In the genomic region with DNA sequence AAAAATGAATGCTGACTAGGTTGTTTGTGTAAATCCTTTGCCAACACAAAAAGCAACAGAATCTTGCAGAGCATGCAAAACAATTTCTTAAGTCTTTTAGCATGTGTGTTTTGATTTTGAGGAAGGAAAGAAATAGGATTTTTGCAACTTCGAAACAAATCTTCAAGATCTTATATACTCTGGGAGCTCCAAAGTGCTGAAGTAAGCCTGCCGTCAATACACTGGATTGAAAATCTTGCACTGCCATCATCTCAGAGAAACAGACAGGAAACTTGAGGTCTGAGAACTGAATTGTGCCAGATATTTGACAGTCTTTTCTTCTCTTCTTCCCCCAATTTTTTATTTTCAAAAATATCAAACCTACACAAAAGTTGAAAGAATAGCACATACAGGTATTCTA, we compare ENCODE assay signal across 31 cellular contexts. TPM values are rescaled to one million over a fixed set of nuclear protein-coding genes. Genes with fewer than 3 reads are reported as not detected.
"Had no signal": no experiment of that assay in that cellular context is flagged by ENCODE, and none has a peak within 500 bp of the region (broad histone marks: within the 10 kb centered on the region; RNA-seq: fewer than 3 reads in every experiment).

No MANE protein-coding gene starts in this region.

- H3K4me1 ChIP-seq: pancreas had no signal

- H3K27ac ChIP-seq: hepatocyte, pancreas, stomach, suprapubic skin, transverse colon, WERI-Rb-1 had no signal

- H3K9me3 ChIP-seq: pancreas, sigmoid colon, stomach, suprapubic skin, transverse colon had no signal

- H3K4me3 ChIP-seq: hepatocyte, pancreas, sigmoid colon, smooth muscle cell, stomach, suprapubic skin, transverse colon had no signal

- H3K4me1 Mint-ChIP-seq: activated T-helper 17 cell treated with anti-CD3 and anti-CD28 coated beads, Interleukin-2, amount 50 U/mL, for 72 hours; immature natural killer cell; nephron progenitor cell had no signal

- H3K9me3 Mint-ChIP-seq: activated T-helper 17 cell treated with anti-CD3 and anti-CD28 coated beads, Interleukin-2, amount 50 U/mL, for 72 hours; immature natural killer cell had no signal

- H3K27me3 ChIP-seq: hepatocyte, pancreas, sigmoid colon, suprapubic skin had no signal

- H3K27me3 Mint-ChIP-seq: stimulated activated memory B cell treated with anti-CD40 and anti-IgM and Interleukin-4, amounts not matched to agents 10 μg/mL and 1 μg/mL and 100 μg/mL, for 72 hours had no signal

- H3K36me3 ChIP-seq: pancreas, sigmoid colon, stomach, suprapubic skin, transverse colon, WERI-Rb-1 had no signal

- DNase-seq: activated CD4-positive, alpha-beta T cell treated with anti-CD3 and anti-CD28 coated beads, Interleukin-2, amount 10 ng/mL, durations not matched to agents 7 days and 5 days; activated CD4-positive, CD25-positive, alpha-beta regulatory T cell treated with anti-CD3 and anti-CD28 coated beads, Interleukin-2, amount 50 U/mL, for 72 hours; activated CD8-positive, alpha-beta T cell treated with anti-CD3 and anti-CD28 coated beads, Interleukin-2, amount 10 ng/mL, durations not matched to agents 7 days and 5 days; activated T-cell treated with anti-CD3 and anti-CD28 coated beads, Interleukin-2, amount 50 U/mL, for 1 hour; aorta; effector memory CD4-positive, alpha-beta T cell; foreskin melanocyte; glutamatergic neuron; immature natural killer cell; mammary epithelial cell; nephron progenitor cell; pancreas; sigmoid colon; stimulated activated CD4-positive, alpha-beta T cell treated with anti-CD3 and anti-CD28 coated beads, Interleukin-15, amount 100 ng/mL, for 24 hours; stomach; transverse colon; WERI-Rb-1 had no signal

- H3K27ac Mint-ChIP-seq: activated CD4-positive, alpha-beta T cell treated with anti-CD3 and anti-CD28 coated beads, Interleukin-2, amount 10 ng/mL, durations not matched to agents 7 days and 5 days; activated CD8-positive, alpha-beta T cell treated with anti-CD3 and anti-CD28 coated beads, Interleukin-2, amount 10 ng/mL, durations not matched to agents 7 days and 5 days; activated naive CD4-positive, alpha-beta T cell treated with anti-CD3 and anti-CD28 coated beads, Interleukin-2, amount 50 U/mL, for 72 hours; activated T-helper 17 cell treated with anti-CD3 and anti-CD28 coated beads, Interleukin-2, amount 50 U/mL, for 72 hours; immature natural killer cell; nephron progenitor cell; stimulated activated memory B cell treated with anti-CD40 and anti-IgM and Interleukin-4, amounts not matched to agents 10 μg/mL and 1 μg/mL and 100 μg/mL, for 72 hours had no signal

- ATAC-seq: activated CD8-positive, alpha-beta T cell treated with anti-CD3 and anti-CD28 coated beads, Interleukin-2, amount 10 ng/mL, durations not matched to agents 7 days and 5 days; activated naive CD4-positive, alpha-beta T cell treated with anti-CD3 and anti-CD28 coated beads, Interleukin-2, amount 50 U/mL, for 72 hours; activated T-helper 17 cell treated with anti-CD3 and anti-CD28 coated beads, Interleukin-2, amount 50 U/mL, for 72 hours; esophagus mucosa; left lobe of liver; stimulated activated memory B cell treated with anti-CD40 and anti-IgM and Interleukin-4, amounts not matched to agents 10 μg/mL and 1 μg/mL and 100 μg/mL, for 72 hours had no signal

- H3K4me3 Mint-ChIP-seq: activated CD4-positive, alpha-beta T cell treated with anti-CD3 and anti-CD28 coated beads, Interleukin-2, amount 10 ng/mL, durations not matched to agents 7 days and 5 days; activated CD8-positive, alpha-beta T cell treated with anti-CD3 and anti-CD28 coated beads, Interleukin-2, amount 10 ng/mL, durations not matched to agents 7 days and 5 days; activated T-helper 17 cell treated with anti-CD3 and anti-CD28 coated beads, Interleukin-2, amount 50 U/mL, for 72 hours; brain; immature natural killer cell; nephron progenitor cell; stimulated activated memory B cell treated with anti-CD40 and anti-IgM and Interleukin-4, amounts not matched to agents 10 μg/mL and 1 μg/mL and 100 μg/mL, for 72 hours had no signal

- H3K36me3 Mint-ChIP-seq: brain, immature natural killer cell had no signal

RNA-seq across cellular contexts. Expression of a gene that starts 48.6 kb away (rescaled TPM):
- total RNA-seq: activated CD8-positive, alpha-beta T cell treated with anti-CD3 and anti-CD28 coated beads, Interleukin-2, amount 10 ng/mL, durations not matched to agents 7 days and 5 days; cardiac septum; dermis microvascular lymphatic vessel endothelial cell; kidney epithelial cell; left lobe of liver; mammary epithelial cell; myocyte; smooth muscle cell; T-helper 2 cell treated with Interferon-gamma antibody and Interleukin-4, amounts not matched to agents 100 ng/mL and 5 ng/mL, for 36 hours had no signal
- polyA plus RNA-seq: immature natural killer cell, mammary epithelial cell, smooth muscle cell had no signal
